ENCODE assay signal across 8 cellular contexts in genomic region chr7:133252858-133253521, GRCh38. TPM values are rescaled to one million over a fixed set of nuclear protein-coding genes. Genes with fewer than 3 reads are reported as not detected.
DNase-seq lines count a peak whose midpoint lies in the region; ATAC-seq, FAIRE-seq and TF ChIP-seq lines count a peak whose summit lies in the region.

Gene EXOC4, plus strand, starts transcription at chr7:133253078.

- peaks cover 16% of the 10 kb centered on the region for H3K9me3 Mint-ChIP-seq in chondrocyte (ENCODE audit: low read depth)

- peak within 1 kb of the TSS; percentile 95 for H3K27ac Mint-ChIP-seq in chondrocyte (ENCODE audit: unreplicated experiment)

- H3K36me3 Mint-ChIP-seq in chondrocyte (ENCODE audit: low read depth): peaks cover 3% of the 10 kb centered on the region

- no peak for TF ChIP-seq CTCF in chondrocyte (IDR thresholded peaks at IDR 0.05)
- no peak for TF ChIP-seq CTCF in kidney (IDR thresholded peaks at IDR 0.05; ENCODE audit: borderline replicate concordance, extremely low read depth, insufficient read depth)

- ATAC-seq in HG03439 (IDR thresholded peaks at IDR 0.05; ENCODE audit: unreplicated experiment): peak; percentile 99

- peak; percentile 90 for TF ChIP-seq POLR2A in GM19193 (IDR thresholded peaks at IDR 0.05; ENCODE audit: extremely low read depth, insufficient read depth, insufficient read length)

- peaks cover 26% of the 10 kb centered on the region for H3K4me1 Mint-ChIP-seq in chondrocyte (ENCODE audit: low read depth)

- peak; percentile 98 for DNase-seq in AML-193 (lab: John Stamatoyannopoulos, UW)
- peak; percentile 87 for DNase-seq in NCI-H510A treated with DMSO at 0.1 percent for 48 hours (lab: John Stamatoyannopoulos, UW)
- DNase-seq in activated CD4-positive, alpha-beta T cell treated with anti-CD3 and anti-CD28 coated beads for 24 hours (ENCODE audit: low read depth in 2 of 2): peak; percentile 71 to 81
- no peak for DNase-seq in chondrocyte (ENCODE audit: low spot score)
- DNase-seq in kidney: peak; percentile 94
- DNase-seq in stimulated activated CD4-positive, alpha-beta T cell treated with anti-CD3 and anti-CD28 coated beads, Interleukin-15, amount 100 ng/mL, for 24 hours: peak; percentile 91

- H3K4me1 ChIP-seq in kidney (ENCODE audit: control insufficient read depth in 1 of 2, insufficient read depth in 1 of 2, low read depth in 1 of 2, low read length in 2 of 2): no peaks in the 10 kb centered on the region

- intact Hi-C loops in kidney (cut with DNase I): no loop called here

- H3K4me3 ChIP-seq in kidney (ENCODE audit: low read length in 2 of 2): peak within 1 kb of the TSS; percentile 73 to 97

- peak; percentile 99 for FAIRE-seq in kidney (lab: Jason Lieb, UNC)

- H3K36me3 ChIP-seq in kidney (ENCODE audit: control insufficient read depth in 1 of 2, insufficient read depth in 2 of 2, low read length in 2 of 2): no peaks in the 10 kb centered on the region

- no peaks in the 10 kb centered on the region for H3K9me3 ChIP-seq in kidney (ENCODE audit: control insufficient read depth in 1 of 2, low read length in 2 of 2)

- H3K27me3 Mint-ChIP-seq in chondrocyte (ENCODE audit: low read depth): no peaks in the 10 kb centered on the region

- peak within 1 kb of the TSS; percentile 48 to 51 for H3K27ac ChIP-seq in kidney (ENCODE audit: low read depth in 2 of 2, low read length in 2 of 2)

- peak within 1 kb of the TSS; percentile 83 to 87 for H3K9ac ChIP-seq in kidney (ENCODE audit: low read length in 2 of 2)

- peak within 1 kb of the TSS; percentile 88 for H3K4me3 Mint-ChIP-seq in chondrocyte (ENCODE audit: unreplicated experiment)

RNA-seq across cellular contexts. Expression of gene EXOC4, which starts in this region (rescaled TPM):
- total RNA-seq in chondrocyte (67.7 to 97.9 TPM (median 73.8 TPM) in 3 replicates), kidney (78.7 TPM)
- 22.8 TPM for polyA plus RNA-seq in kidney (ENCODE audit: insufficient read depth, low read depth, low replicate concordance)
